In the genomic region with DNA sequence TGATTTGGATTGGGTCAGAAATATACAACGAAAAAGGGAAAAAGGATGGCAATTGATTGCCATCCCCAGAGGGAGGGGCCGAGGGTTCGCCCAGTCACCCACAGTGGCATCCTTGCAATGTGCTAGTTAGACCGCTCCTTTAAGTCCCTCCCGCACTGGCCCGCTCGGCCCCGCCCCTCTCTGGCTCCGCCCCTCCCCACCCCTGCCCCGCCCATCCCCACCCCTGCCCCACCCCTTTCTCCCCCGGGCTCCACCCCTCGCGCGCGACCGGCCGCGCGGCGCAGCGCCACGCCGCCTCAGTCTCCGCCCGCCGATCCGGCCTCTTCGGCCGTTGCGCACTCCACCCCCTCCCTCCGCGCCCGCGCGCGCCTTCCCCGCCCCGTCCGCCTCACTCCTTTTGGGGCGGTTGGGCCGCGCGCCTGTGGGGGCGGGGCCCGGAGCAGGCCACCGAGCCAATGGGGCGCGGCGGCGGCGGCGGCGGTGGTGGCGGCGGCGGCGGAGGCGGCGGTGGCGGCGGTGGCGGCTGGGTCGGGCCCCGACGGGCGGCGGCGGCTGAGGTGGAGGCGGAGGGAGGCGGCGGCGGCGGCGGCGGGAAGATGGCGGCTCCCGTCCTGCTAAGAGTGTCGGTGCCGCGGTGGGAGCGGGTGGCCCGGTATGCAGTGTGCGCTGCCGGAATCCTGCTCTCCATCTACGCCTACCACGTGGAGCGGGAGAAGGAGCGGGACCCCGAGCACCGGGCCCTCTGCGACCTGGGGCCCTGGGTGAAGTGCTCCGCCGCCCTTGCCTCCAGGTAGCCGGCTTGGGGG, we compare ENCODE assay signal across 8 cellular contexts. TPM values are rescaled to one million over a fixed set of nuclear protein-coding genes. Genes with fewer than 3 reads are reported as not detected.
DNase-seq lines count a peak whose midpoint lies in the region; ATAC-seq lines count a peak whose summit lies in the region.

VKORC1L1 (plus strand) TSS at position 299 of the 806 bp plus-strand sequence; CDS start at position 597, 298 bp downstream.

- peak; percentile 92 to 94 (median 93) for DNase-seq in CD8-positive, alpha-beta memory T cell
- DNase-seq in HS-27A (ENCODE audit: low read depth) = peak; percentile 41
- DNase-seq in NK-92 (lab: John Stamatoyannopoulos, UW; ENCODE audit: unreplicated experiment) = peak; percentile 45
- peak; percentile 97 for DNase-seq in activated CD8-positive, alpha-beta memory T cell treated with anti-CD3 and anti-CD28 coated beads for 24 hours
- DNase-seq in effector CD8-positive, alpha-beta T cell (lab: John Stamatoyannopoulos, UW) = peak; percentile 88
- peak; percentile 95 to 96 for DNase-seq in lung microvascular endothelial cell (ENCODE audit: low read depth in 2 of 2)
- peak; percentile 87 to 96 (median 90) for DNase-seq in stimulated activated CD4-positive, alpha-beta T cell treated with anti-CD3 and anti-CD28 coated beads, TNF-alpha, amount 100 ng/mL, for 24 hours (ENCODE audit: low read depth in 3 of 3)

- no peaks in the 10 kb centered on the region for H3K9me3 Mint-ChIP-seq in CD8-positive, alpha-beta memory T cell

- H3K36me3 ChIP-seq in CD8-positive, alpha-beta memory T cell (ENCODE audit: insufficient read depth, low read length) = no peaks in the 10 kb centered on the region

- H3K4me1 Mint-ChIP-seq in CD8-positive, alpha-beta memory T cell = peaks cover 6 to 12% (median 9%) of the 10 kb centered on the region in 3 donors

- peak within 1 kb of the TSS; percentile 50 for H3K4me3 ChIP-seq in CD8-positive, alpha-beta memory T cell (ENCODE audit: low read length)

- no peaks in the 10 kb centered on the region for H3K27me3 ChIP-seq in CD8-positive, alpha-beta memory T cell (ENCODE audit: insufficient read depth, low read length, poor library complexity, severe bottlenecking)

- CTCF ChIA-PET in CD8-positive, alpha-beta memory T cell (lab: Charles Lee) = no interaction called here

- H3K9me3 ChIP-seq in CD8-positive, alpha-beta memory T cell (ENCODE audit: low read length) = no peaks in the 10 kb centered on the region

- peak within 1 kb of the TSS; percentile 83 to 95 (median 88) for H3K4me3 Mint-ChIP-seq in CD8-positive, alpha-beta memory T cell

- H3K4me1 ChIP-seq in CD8-positive, alpha-beta memory T cell (ENCODE audit: insufficient read depth, low read length) = no peaks in the 10 kb centered on the region

- peaks cover 0 to 2% (median 0%) of the 10 kb centered on the region in 3 donors for H3K36me3 Mint-ChIP-seq in CD8-positive, alpha-beta memory T cell

- peak within 1 kb of the TSS; percentile 61 to 95 (median 83) for H3K27ac Mint-ChIP-seq in CD8-positive, alpha-beta memory T cell

- peaks cover 0 to 1% of the 10 kb centered on the region in 2 donors for H3K27me3 Mint-ChIP-seq in CD8-positive, alpha-beta memory T cell

- H3K27ac ChIP-seq in CD8-positive, alpha-beta memory T cell (ENCODE audit: low read depth, low read length) = peak within 1 kb of the TSS; percentile 51

- POLR2A ChIA-PET in CD8-positive, alpha-beta memory T cell (lab: Charles Lee) = interaction anchor here (0.6 kb wide), 1 partner anchor 865 kb away, joined by 5 read pairs; no protein-coding TSS in a partner anchor

- ATAC-seq in GM19468 (IDR thresholded peaks at IDR 0.05; ENCODE audit: extremely low read depth, unreplicated experiment) = peak; percentile 87

RNA-seq across cellular contexts. Expression of gene VKORC1L1, which starts in this region (rescaled TPM):
- 10 to 100 TPM; 26.2 to 27.7 TPM for total RNA-seq in CD8-positive, alpha-beta memory T cell
- 4.0 TPM for polyA plus RNA-seq in CD8-positive, alpha-beta memory T cell
- total RNA-seq in lung microvascular endothelial cell = 14.8 and 35.5 TPM in 2 replicates

Comparison
In these comparisons a context has a peak if more than half of its experiments do, and no peak if none do; other contexts are left out.
1. Peak in every context shown above with its lines: DNase-seq, ATAC-seq, H3K4me3 ChIP-seq and H3K27ac ChIP-seq.
2. DNase-seq: peak in every context shown above with its lines; median percentile 97 in activated CD8-positive, alpha-beta memory T cell treated with anti-CD3 and anti-CD28 coated beads for 24 hours; 96 in lung microvascular endothelial cell; 93 in CD8-positive, alpha-beta memory T cell; 90 in stimulated activated CD4-positive, alpha-beta T cell treated with anti-CD3 and anti-CD28 coated beads, TNF-alpha, amount 100 ng/mL, for 24 hours; 88 in effector CD8-positive, alpha-beta T cell; 45 in NK-92; 41 in HS-27A.